In the genomic region with DNA sequence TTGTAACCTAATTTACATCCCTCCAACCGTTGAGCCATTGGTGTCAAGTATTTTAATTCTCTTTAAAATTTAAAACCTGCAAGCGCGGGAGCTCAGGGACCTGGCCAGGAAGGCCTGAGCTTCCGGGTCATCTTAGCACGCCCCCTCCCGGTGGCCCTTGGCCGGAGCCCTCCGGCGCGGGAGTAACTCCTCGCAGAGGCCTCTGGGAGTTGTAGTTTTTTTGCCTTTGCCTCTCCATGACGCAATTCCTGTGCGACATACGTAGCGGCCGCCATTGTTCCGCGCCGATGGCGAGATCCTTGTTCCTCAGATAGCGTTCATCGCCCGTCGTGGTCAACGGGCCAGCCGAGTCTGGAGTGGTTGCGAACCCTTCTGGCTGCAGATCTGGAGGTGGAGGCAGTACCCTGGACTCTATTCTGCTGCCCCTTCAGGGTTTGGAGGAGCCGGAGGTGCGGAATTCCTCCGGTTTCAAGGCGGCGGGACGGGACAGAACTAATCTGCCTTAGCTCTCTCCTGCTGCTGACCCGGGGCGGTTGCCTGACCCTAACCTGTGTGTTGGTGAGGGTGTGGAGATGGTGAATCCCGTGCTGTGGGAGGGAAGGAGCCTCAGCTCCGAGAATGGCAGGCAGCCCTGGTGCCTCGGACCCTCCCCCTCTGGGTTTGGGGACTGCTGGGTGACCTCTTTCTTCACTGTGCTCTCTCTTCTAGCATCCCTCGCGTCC, we compare ENCODE assay signal across 8 cellular contexts. TPM values are rescaled to one million over a fixed set of nuclear protein-coding genes. Genes with fewer than 3 reads are reported as not detected.
A peak's percentile ranks its signal among the peaks of the same experiment; 100 is the strongest.
DNase-seq lines count a peak whose midpoint lies in the region; ATAC-seq lines count a peak whose summit lies in the region.

A gene (plus strand): TSS at position 258 of the 722 bp plus-strand sequence. CDS start 503 bp downstream, outside the sequence.

- peaks cover 10% of the 10 kb centered on the region for H3K4me1 ChIP-seq in BLaER1

- H3K9me3 ChIP-seq in BLaER1, result peaks cover 84% of the 10 kb centered on the region

- peak within 1 kb of the TSS; percentile 97 for H3K27ac Mint-ChIP-seq in activated CD4-positive, alpha-beta T cell treated with anti-CD3 and anti-CD28 coated beads, Interleukin-2, amount 10 ng/mL, durations not matched to agents 7 days and 5 days

- peaks cover 61% of the 10 kb centered on the region for H3K36me3 Mint-ChIP-seq in activated CD4-positive, alpha-beta T cell treated with anti-CD3 and anti-CD28 coated beads, Interleukin-2, amount 10 ng/mL, durations not matched to agents 7 days and 5 days (ENCODE audit: low read depth)

- no peaks in the 10 kb centered on the region for H4K20me1 ChIP-seq in BLaER1

- H3K27me3 Mint-ChIP-seq in activated CD4-positive, alpha-beta T cell treated with anti-CD3 and anti-CD28 coated beads, Interleukin-2, amount 10 ng/mL, durations not matched to agents 7 days and 5 days, result no peaks in the 10 kb centered on the region

- no peaks in the 10 kb centered on the region for H3K27me3 ChIP-seq in BLaER1

- ATAC-seq in HG03442 (IDR thresholded peaks at IDR 0.05; ENCODE audit: unreplicated experiment) (peak; percentile 97), left lobe of liver (peak; percentile 100)

- POLR2A ChIA-PET in activated CD4-positive, alpha-beta T cell treated with anti-CD3 and anti-CD28 coated beads, Interleukin-2, amount 10 ng/mL, durations not matched to agents 7 days and 5 days (lab: Charles Lee), result no interaction called here

- peak within 1 kb of the TSS; percentile 97 for H3K9ac ChIP-seq in BLaER1

- CTCF ChIA-PET in activated CD4-positive, alpha-beta T cell treated with anti-CD3 and anti-CD28 coated beads, Interleukin-2, amount 10 ng/mL, durations not matched to agents 7 days and 5 days (lab: Charles Lee), result interaction anchor here (1.0 to 2.0 kb wide), 10 partner anchors 10 to 408 kb away, joined by 3 to 10 read pairs (median 4); a partner anchor contains a TSS

- DNase-seq in GM19238 (ENCODE audit: insufficient read length, low spot score), result peak; percentile 93
- DNase-seq in NCI-H524 (lab: John Stamatoyannopoulos, UW), result peak; percentile 61 to 92
- DNase-seq in activated CD4-positive, alpha-beta T cell treated with anti-CD3 and anti-CD28 coated beads, Interleukin-2, amount 10 ng/mL, durations not matched to agents 7 days and 5 days, result peak; percentile 94
- peak; percentile 89 for DNase-seq in dedifferentiated amniotic fluid mesenchymal stem cell (ENCODE audit: extremely low spot score)
- peak; percentile 94 for DNase-seq in left lobe of liver (ENCODE audit: low spot score)
- peak; percentile 84 for DNase-seq in stimulated activated CD4-positive, alpha-beta T cell treated with anti-CD3 and anti-CD28 coated beads, Interleukin-2, amount 100 ng/mL, for 4 hours (ENCODE audit: low read depth)

- peaks cover 41% of the 10 kb centered on the region for H3K36me3 ChIP-seq in BLaER1

- peaks cover 21% of the 10 kb centered on the region for H3K4me1 Mint-ChIP-seq in activated CD4-positive, alpha-beta T cell treated with anti-CD3 and anti-CD28 coated beads, Interleukin-2, amount 10 ng/mL, durations not matched to agents 7 days and 5 days

- H3K4me3 ChIP-seq in BLaER1, result peak within 1 kb of the TSS; percentile 100

- H3K27ac ChIP-seq in BLaER1, result peak within 1 kb of the TSS; percentile 94

- peak within 1 kb of the TSS; percentile 92 for H3K4me2 ChIP-seq in BLaER1

- peak within 1 kb of the TSS; percentile 96 for H3K4me3 Mint-ChIP-seq in activated CD4-positive, alpha-beta T cell treated with anti-CD3 and anti-CD28 coated beads, Interleukin-2, amount 10 ng/mL, durations not matched to agents 7 days and 5 days

- H3K9me3 Mint-ChIP-seq in activated CD4-positive, alpha-beta T cell treated with anti-CD3 and anti-CD28 coated beads, Interleukin-2, amount 10 ng/mL, durations not matched to agents 7 days and 5 days, result peaks cover 54% of the 10 kb centered on the region

RNA-seq across cellular contexts. Expression of the gene that starts here (rescaled TPM):
- 10 to 100 TPM; 22.1 to 23.4 TPM for total RNA-seq in activated CD4-positive, alpha-beta T cell treated with anti-CD3 and anti-CD28 coated beads, Interleukin-2, amount 10 ng/mL, durations not matched to agents 7 days and 5 days
- 8.3 TPM for total RNA-seq in left lobe of liver

Comparison
In these comparisons a context has a peak if more than half of its experiments do, and no peak if none do; other contexts are left out.
1. Peak in every context shown above with its lines: DNase-seq, ATAC-seq, H3K4me3 ChIP-seq and H3K27ac ChIP-seq.